1 cellular context compared by ENCODE assay signal in the genomic region with DNA sequence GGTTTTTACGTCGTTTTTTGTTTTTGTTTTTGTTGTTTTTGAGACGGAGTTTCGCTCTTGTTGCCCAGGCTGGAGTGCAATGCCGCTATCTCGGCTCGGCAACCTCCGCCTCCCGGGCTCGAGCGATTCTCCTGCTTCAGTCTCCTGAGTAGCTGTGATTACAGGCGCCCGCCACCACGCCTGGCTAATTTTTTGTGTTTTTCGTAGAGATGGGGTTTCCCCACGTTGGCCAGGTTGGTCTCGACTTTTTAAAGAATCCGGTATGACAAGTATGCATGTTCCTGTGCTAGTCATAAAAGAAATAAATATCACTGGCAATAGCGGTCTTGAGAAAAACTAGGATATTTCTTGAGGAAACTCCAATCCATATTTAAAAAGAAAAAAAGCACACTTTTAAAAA.
TF ChIP-seq lines count a peak whose summit lies in the region.

No MANE protein-coding gene starts in this region.

TF ChIP-seq in SK-N-SH, 30 proteins besides CTCF, POLR2A, EP300 and RAD21 (continued from another document):
- no peak for TF ChIP-seq TEAD4 (IDR thresholded peaks at IDR 0.05; ENCODE audit: borderline replicate concordance, insufficient read depth)
- TF ChIP-seq, protein P1, sequence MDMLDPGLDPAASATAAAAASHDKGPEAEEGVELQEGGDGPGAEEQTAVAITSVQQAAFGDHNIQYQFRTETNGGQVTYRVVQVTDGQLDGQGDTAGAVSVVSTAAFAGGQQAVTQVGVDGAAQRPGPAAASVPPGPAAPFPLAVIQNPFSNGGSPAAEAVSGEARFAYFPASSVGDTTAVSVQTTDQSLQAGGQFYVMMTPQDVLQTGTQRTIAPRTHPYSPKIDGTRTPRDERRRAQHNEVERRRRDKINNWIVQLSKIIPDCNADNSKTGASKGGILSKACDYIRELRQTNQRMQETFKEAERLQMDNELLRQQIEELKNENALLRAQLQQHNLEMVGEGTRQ (IDR thresholded peaks at IDR 0.05; ENCODE audit: borderline replicate concordance, low read depth, low read length), result no peak
- TF ChIP-seq FOXM1 (IDR thresholded peaks at IDR 0.05; ENCODE audit: low read depth), result no peak
- TF ChIP-seq, protein P2, sequence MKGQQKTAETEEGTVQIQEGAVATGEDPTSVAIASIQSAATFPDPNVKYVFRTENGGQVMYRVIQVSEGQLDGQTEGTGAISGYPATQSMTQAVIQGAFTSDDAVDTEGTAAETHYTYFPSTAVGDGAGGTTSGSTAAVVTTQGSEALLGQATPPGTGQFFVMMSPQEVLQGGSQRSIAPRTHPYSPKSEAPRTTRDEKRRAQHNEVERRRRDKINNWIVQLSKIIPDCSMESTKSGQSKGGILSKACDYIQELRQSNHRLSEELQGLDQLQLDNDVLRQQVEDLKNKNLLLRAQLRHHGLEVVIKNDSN (IDR thresholded peaks at IDR 0.05; ENCODE audit: borderline replicate concordance, low read depth), result no peak
- TF ChIP-seq TCF12 (IDR thresholded peaks at IDR 0.05), result no peak
- no peak for TF ChIP-seq NFIC (IDR thresholded peaks at IDR 0.05; ENCODE audit: borderline replicate concordance)
- no peak for TF ChIP-seq RFX5 (IDR thresholded peaks at IDR 0.05; ENCODE audit: low read length)
